10 cellular contexts compared by ENCODE assay signal in the genomic region with DNA sequence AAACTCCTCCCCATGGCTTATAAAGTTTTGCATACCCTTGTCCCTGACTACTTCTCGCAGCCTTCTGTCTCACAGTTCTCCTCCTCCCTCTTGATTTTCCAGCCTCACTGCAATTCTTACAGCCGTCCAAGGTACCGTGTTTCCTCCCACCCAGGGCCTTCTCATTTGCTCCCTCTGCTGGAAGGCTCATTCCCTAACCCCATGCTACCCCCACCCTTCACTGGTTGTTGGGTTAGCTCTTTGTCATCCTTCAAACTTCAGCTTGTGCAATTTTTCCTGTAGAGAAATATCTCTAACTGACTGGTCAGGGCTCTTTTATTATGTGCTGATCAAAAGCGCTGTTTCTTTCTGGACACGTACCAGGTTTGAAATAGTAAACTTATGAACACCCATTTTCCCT.
DNase-seq lines count a peak whose midpoint lies in the region; ATAC-seq, FAIRE-seq and TF ChIP-seq lines count a peak whose summit lies in the region.
"Had no signal": no experiment of that assay in that cellular context is flagged by ENCODE, and none has a peak within 500 bp of the region (broad histone marks: within the 10 kb centered on the region; RNA-seq: fewer than 3 reads in every experiment).

No MANE protein-coding gene starts in this region.

- H3K4me1 ChIP-seq in PC-3 (ENCODE audit: insufficient read depth, low read length) (no peaks in the 10 kb centered on the region), gastroesophageal sphincter (peaks cover 0 to 28% (median 11%) of the 10 kb centered on the region in 3 donors)

- DNase-seq in GM12891 (ENCODE audit: insufficient read length, low spot score): no peak
- DNase-seq in PC-3: peak; percentile 23
- DNase-seq in stimulated activated CD4-positive, alpha-beta T cell treated with anti-CD3 and anti-CD28 coated beads, Interleukin-1b, Interleukin-23, amount 100 ng/mL, for 48 hours: no peak
- no peak for DNase-seq in C1 segment of cervical spinal cord (lab: John Stamatoyannopoulos, UW)
- DNase-seq: activated T-cell treated with anti-CD3 and anti-CD28 coated beads, Interleukin-2, amount 50 U/mL, for 24 hours; NCI-H2171 had no signal

- no TSS peak for BruUV-seq in PC-3 (replicated peaks; lab: Mats Ljungman, UMichigan)

- no peaks in the 10 kb centered on the region for H3K9me2 ChIP-seq in PC-3 (replicated peaks; ENCODE audit: low read length)

- H3K36me3 ChIP-seq in PC-3 (ENCODE audit: low read depth, low read length) (no peaks in the 10 kb centered on the region), gastroesophageal sphincter (no peaks in the 10 kb centered on the region)

- WGBS in gastroesophageal sphincter (ENCODE audit: low coverage in 1 of 2), 2 donors: 72 to 89% methylated on average over 4 to 5 of the region's 5 CpGs

- CTCF ChIA-PET in PC-3 (lab: Charles Lee): no interaction called here

- TF ChIP-seq POLR2A in GM12891 (IDR thresholded peaks at IDR 0.05; ENCODE audit: low read depth, low read length): no peak
- TF ChIP-seq POLR2A in gastroesophageal sphincter (IDR thresholded peaks at IDR 0.05): no peak

- FAIRE-seq in GM12891 (lab: Jason Lieb, UNC): peak; percentile 33

- POLR2A ChIA-PET in PC-3 (lab: Charles Lee; ENCODE audit: unreplicated experiment): no interaction called here

- H3K9ac ChIP-seq in PC-3 (ENCODE audit: low read length): no peak overlapping the region

- no peaks in the 10 kb centered on the region for H3K79me2 ChIP-seq in PC-3 (ENCODE audit: low read length)

- TF ChIP-seq EP300 in gastroesophageal sphincter (IDR thresholded peaks at IDR 0.05): no peak

- H4K20me1 ChIP-seq in PC-3 (ENCODE audit: low read length): no peaks in the 10 kb centered on the region

- H3K4me3 ChIP-seq in PC-3 (ENCODE audit: low read length) (no peak overlapping the region), gastroesophageal sphincter (no peak overlapping the region)

- no peak overlapping the region for H3K4me2 ChIP-seq in PC-3 (ENCODE audit: low read length)

- H3K27me3 ChIP-seq in PC-3 (ENCODE audit: low read length): no peaks in the 10 kb centered on the region
- no peaks in the 10 kb centered on the region for H3K27me3 ChIP-seq in gastroesophageal sphincter

- no peak overlapping the region for H3K27ac ChIP-seq in 22Rv1
- H3K27ac ChIP-seq in PC-3 (ENCODE audit: low read length): no peak overlapping the region
- peak overlapping the region in 3 of 4 donors; percentile 7 to 45 (median 41) for H3K27ac ChIP-seq in gastroesophageal sphincter

- intact Hi-C loops in PC-3 (cut with micrococcal nuclease): no loop called here

- no peak overlapping the region for H2AFZ ChIP-seq in PC-3 (ENCODE audit: low read length)

- no peak for ATAC-seq in PC-3
- peak; percentile 37 for ATAC-seq in gastroesophageal sphincter
- no peak for ATAC-seq in HG02970 (IDR thresholded peaks at IDR 0.05; ENCODE audit: low FRiP score, unreplicated experiment)
- no peak for ATAC-seq in HG02798 (IDR thresholded peaks at IDR 0.05; ENCODE audit: poor library complexity, unreplicated experiment)

- H3F3A ChIP-seq in PC-3 (ENCODE audit: low read length, unreplicated experiment): no peaks in the 10 kb centered on the region

- H3K9me3 ChIP-seq in PC-3 (ENCODE audit: low read length) (no peaks in the 10 kb centered on the region), gastroesophageal sphincter (no peaks in the 10 kb centered on the region)

- peak; percentile 61 for TF ChIP-seq CTCF in 22Rv1 (IDR thresholded peaks at IDR 0.05)
- peak; percentile 42 for TF ChIP-seq CTCF in PC-3 (conservative IDR thresholded peaks at IDR 0.05; ENCODE audit: low read depth, low read length)
- TF ChIP-seq CTCF in gastroesophageal sphincter (IDR thresholded peaks at IDR 0.05): no peak

TF ChIP-seq in GM12891, 5 proteins besides CTCF, POLR2A, EP300 and RAD21:
- no peak for TF ChIP-seq POU2F2 (IDR thresholded peaks at IDR 0.05; ENCODE audit: low read depth, low read length)
- TF ChIP-seq POLR2AphosphoS5 (IDR thresholded peaks at IDR 0.05; ENCODE audit: low read depth, low read length): no peak
- TF ChIP-seq PAX5 (IDR thresholded peaks at IDR 0.05; ENCODE audit: insufficient read depth, low read length, severe bottlenecking): no peak
- no peak for TF ChIP-seq TAF1 (IDR thresholded peaks at IDR 0.05; ENCODE audit: low read depth, low read length)
- TF ChIP-seq SPI1 (IDR thresholded peaks at IDR 0.05; ENCODE audit: low read depth, low read length): no peak

Comparison
In these comparisons a context has a peak if more than half of its experiments do, and no peak if none do; other contexts are left out.
1. H3K27ac ChIP-seq: peak in gastroesophageal sphincter (3 of 4); none in 22Rv1 (single experiment) and PC-3 (single experiment).
2. CTCF ChIP-seq: peak in 22Rv1 (single experiment) and PC-3 (single experiment); none in gastroesophageal sphincter (0 of 4).